In genomic region chr2:76813084-76813483, GRCh38 we compare ENCODE assay signal across 1 cellular context.
"Had no signal": no experiment of that assay in that cellular context is flagged by ENCODE, and none has a peak within 500 bp of the region (broad histone marks: within the 10 kb centered on the region; RNA-seq: fewer than 3 reads in every experiment).

No MANE protein-coding gene starts in this region.

- H3K27me3 ChIP-seq: MG63 had no signal

- H3K4me3 ChIP-seq: MG63 had no signal

- H3K9me3 ChIP-seq: MG63 had no signal

- H3K36me3 ChIP-seq: MG63 had no signal
